In genomic region chr7:32670105-32670504, GRCh38 we compare ENCODE assay signal across 1 cellular context.
TF ChIP-seq lines count a peak whose summit lies in the region.

No MANE protein-coding gene starts in this region.

TF ChIP-seq in HepG2, 621 proteins besides CTCF, POLR2A, EP300 and RAD21 (continued from another document and continues in another):
- TF ChIP-seq ZNF142 (CRISPR knock-in tag; IDR thresholded peaks at IDR 0.05) = no peak
- TF ChIP-seq BCL3 (CRISPR knock-in tag; IDR thresholded peaks at IDR 0.05) = no peak
- TF ChIP-seq AKNA (CRISPR knock-in tag; IDR thresholded peaks at IDR 0.05; ENCODE audit: borderline replicate concordance) = no peak
- TF ChIP-seq ZBTB40 (IDR thresholded peaks at IDR 0.05) = no peak
- no peak for TF ChIP-seq ZBTB40 (CRISPR knock-in tag; IDR thresholded peaks at IDR 0.05)
- peak; percentile 33; the same call in 1 of the 2 replicates for TF ChIP-seq TFE3 (CRISPR knock-in tag; IDR thresholded peaks at IDR 0.05)
- TF ChIP-seq ZIK1 (CRISPR knock-in tag; IDR thresholded peaks at IDR 0.05; ENCODE audit: borderline replicate concordance, low read depth) = no peak
- TF ChIP-seq ZBTB25 (CRISPR knock-in tag; IDR thresholded peaks at IDR 0.05) = peak; percentile 60; the same call in 1 of the 2 replicates
- no peak for TF ChIP-seq ZSCAN30 (CRISPR knock-in tag; IDR thresholded peaks at IDR 0.05)
- TF ChIP-seq ZFP36L2 (CRISPR knock-in tag; IDR thresholded peaks at IDR 0.05) = no peak
- TF ChIP-seq KMT2A (CRISPR knock-in tag; IDR thresholded peaks at IDR 0.05) = no peak
- TF ChIP-seq RBM39 (IDR thresholded peaks at IDR 0.05; ENCODE audit: low read depth, low read length, poor library complexity, severe bottlenecking) = no peak
- peak; percentile 77 for TF ChIP-seq KLF6 (CRISPR knock-in tag; IDR thresholded peaks at IDR 0.05)
- no peak for TF ChIP-seq ZNF510 (CRISPR knock-in tag; IDR thresholded peaks at IDR 0.05; ENCODE audit: low read depth)
- TF ChIP-seq RORA (CRISPR knock-in tag; IDR thresholded peaks at IDR 0.05) = no peak
- no peak for TF ChIP-seq MZF1 (CRISPR knock-in tag; IDR thresholded peaks at IDR 0.05; ENCODE audit: borderline replicate concordance)
- TF ChIP-seq ZNF737 (CRISPR knock-in tag; IDR thresholded peaks at IDR 0.05; ENCODE audit: borderline replicate concordance) = no peak
- TF ChIP-seq NR0B2 (CRISPR knock-in tag; IDR thresholded peaks at IDR 0.05) = no peak
- no peak for TF ChIP-seq EZH2 (conservative IDR thresholded peaks at IDR 0.05; ENCODE audit: low read depth, low read length)
- TF ChIP-seq ZNF710 (CRISPR knock-in tag; IDR thresholded peaks at IDR 0.05; ENCODE audit: borderline replicate concordance) = no peak
- TF ChIP-seq NFATC3 (CRISPR knock-in tag; IDR thresholded peaks at IDR 0.05) = no peak
- TF ChIP-seq RFXAP (CRISPR knock-in tag; IDR thresholded peaks at IDR 0.05; ENCODE audit: borderline replicate concordance) = 0 out of 2 replicates have a peak, but pooled peaks have one; percentile 51
- no peak for TF ChIP-seq ZNF839 (CRISPR knock-in tag; IDR thresholded peaks at IDR 0.05; ENCODE audit: borderline replicate concordance)
- peak; percentile 91; the same call in 1 of the 2 replicates for TF ChIP-seq JUNB (CRISPR knock-in tag; IDR thresholded peaks at IDR 0.05; ENCODE audit: borderline replicate concordance)
- TF ChIP-seq TBX3 (IDR thresholded peaks at IDR 0.05; ENCODE audit: borderline replicate concordance) = no peak
- no peak for TF ChIP-seq ZNF143 (CRISPR knock-in tag; IDR thresholded peaks at IDR 0.05)
